In genomic region chr9:18256574-18256973, GRCh38 we compare ENCODE assay signal across 13 cellular contexts.
DNase-seq lines count a peak whose midpoint lies in the region; ATAC-seq and TF ChIP-seq lines count a peak whose summit lies in the region.
"Had no signal": no experiment of that assay in that cellular context is flagged by ENCODE, and none has a peak within 500 bp of the region (broad histone marks: within the 10 kb centered on the region; RNA-seq: fewer than 3 reads in every experiment).

No MANE protein-coding gene starts in this region.

- H3K27ac ChIP-seq in left ventricle myocardium inferior (replicated peaks) = no peak overlapping the region
- H3K27ac ChIP-seq: body of pancreas had no signal

- intact Hi-C loops in Right ventricle myocardium inferior (cut with DNase I) = no loop called here
- intact Hi-C loops in left ventricle myocardium inferior (cut with micrococcal nuclease) = loop anchor here (5.0 to 10.0 kb wide), 3 partner anchors 138 to 771 kb away; no protein-coding TSS in a partner anchor

- TF ChIP-seq CTCF in left ventricle myocardium inferior (IDR thresholded peaks at IDR 0.05; ENCODE audit: borderline replicate concordance) (no peak), fibroblast of pulmonary artery (IDR thresholded peaks at IDR 0.05; ENCODE audit: low read length, missing control alignments) (no peak)

- DNase-seq in Right ventricle myocardium inferior (ENCODE audit: missing footprints) (no peak), left ventricle myocardium inferior (no peak), NCI-H460 (ENCODE audit: extremely low read depth, low read depth) (peak; percentile 52), fibroblast of pulmonary artery (ENCODE audit: low read depth) (peak; percentile 58), renal cortical epithelial cell (ENCODE audit: low read depth) (peak; percentile 21), UCSD-AML1 (lab: John Stamatoyannopoulos, UW; ENCODE audit: unreplicated experiment) (no peak)
- DNase-seq in activated CD4-positive, alpha-beta T cell treated with anti-CD3 and anti-CD28 coated beads for 4 hours = no peak
- DNase-seq: body of pancreas; effector CD8-positive, alpha-beta T cell; NCI-H2171; OCI-M1; stimulated activated CD4-positive, alpha-beta T cell treated with anti-CD3 and anti-CD28 coated beads, Interleukin-12 subunit alpha, Interleukin-12 subunit beta, amount 100 ng/mL, for 4 hours had no signal

- peaks cover 7% of the 10 kb centered on the region for H3K4me1 ChIP-seq in left ventricle myocardium inferior
- H3K4me1 ChIP-seq: body of pancreas had no signal

- H3K9me3 ChIP-seq in left ventricle myocardium inferior (replicated peaks) = no peaks in the 10 kb centered on the region
- H3K9me3 ChIP-seq: body of pancreas had no signal

- ATAC-seq in Right ventricle myocardium inferior (peak; percentile 53), GM18873 (IDR thresholded peaks at IDR 0.05; ENCODE audit: low FRiP score, unreplicated experiment) (no peak)
- ATAC-seq: body of pancreas had no signal

- H3K27me3 ChIP-seq in left ventricle myocardium inferior (ENCODE audit: low read depth) = no peaks in the 10 kb centered on the region
- H3K27me3 ChIP-seq: body of pancreas had no signal

- H3K36me3 ChIP-seq in left ventricle myocardium inferior = no peaks in the 10 kb centered on the region

- no peak overlapping the region for H3K4me3 ChIP-seq in left ventricle myocardium inferior
- no peak overlapping the region for H3K4me3 ChIP-seq in fibroblast of pulmonary artery (replicated peaks; ENCODE audit: low read depth, low read length)
- H3K4me3 ChIP-seq: body of pancreas had no signal

Comparison
In these comparisons a context has a peak if more than half of its experiments do, and no peak if none do; other contexts are left out.
1. DNase-seq: peak in NCI-H460 (single experiment), fibroblast of pulmonary artery (single experiment) and renal cortical epithelial cell (single experiment); none in Right ventricle myocardium inferior (single experiment), left ventricle myocardium inferior (single experiment), UCSD-AML1 (single experiment) and activated CD4-positive, alpha-beta T cell treated with anti-CD3 and anti-CD28 coated beads for 4 hours (0 of 2).